40 cellular contexts compared by ENCODE assay signal in genomic region chr10:103282961-103283360, GRCh38. TPM values are rescaled to one million over a fixed set of nuclear protein-coding genes. Genes with fewer than 3 reads are reported as not detected.
"Had no signal": no experiment of that assay in that cellular context is flagged by ENCODE, and none has a peak within 500 bp of the region (broad histone marks: within the 10 kb centered on the region; RNA-seq: fewer than 3 reads in every experiment).

No MANE protein-coding gene starts in this region.

- H3K27ac Mint-ChIP-seq: activated CD4-positive, alpha-beta T cell treated with anti-CD3 and anti-CD28 coated beads, Interleukin-2, amount 10 ng/mL, durations not matched to agents 24 days and 14 days; activated CD8-positive, alpha-beta T cell treated with anti-CD3 and anti-CD28 coated beads, Interleukin-2, amount 10 ng/mL, durations not matched to agents 7 days and 5 days; activated naive CD4-positive, alpha-beta T cell treated with anti-CD3 and anti-CD28 coated beads, Interleukin-2, amount 50 U/mL, for 24 hours; activated naive CD8-positive, alpha-beta T cell treated with anti-CD3 and anti-CD28 coated beads, Interleukin-2, amount 10 ng/mL, durations not matched to agents 7 days and 5 days; activated T-cell treated with anti-CD3 and anti-CD28 coated beads, Interleukin-2, amount 50 U/mL, for 24 hours; activated T-helper 2 cell treated with anti-CD3 and anti-CD28 coated beads, Interferon-gamma antibody, Interleukin-2, Interleukin-4, amounts not matched to agents 10 μg/mL and 5 μg/mL and 100 μg/mL, durations not matched to agents 14 hours and 24 hours and 36 hours had no signal

- H3K9me3 ChIP-seq: body of pancreas had no signal

- H3K4me3 Mint-ChIP-seq: activated CD4-positive, alpha-beta T cell treated with anti-CD3 and anti-CD28 coated beads, Interleukin-2, amount 10 ng/mL, durations not matched to agents 24 days and 14 days; activated CD8-positive, alpha-beta T cell treated with anti-CD3 and anti-CD28 coated beads, Interleukin-2, amount 10 ng/mL, durations not matched to agents 7 days and 5 days; activated naive CD4-positive, alpha-beta T cell treated with anti-CD3 and anti-CD28 coated beads, Interleukin-2, amount 50 U/mL, for 24 hours; activated naive CD8-positive, alpha-beta T cell treated with anti-CD3 and anti-CD28 coated beads, Interleukin-2, amount 10 ng/mL, durations not matched to agents 7 days and 5 days; activated T-cell treated with anti-CD3 and anti-CD28 coated beads, Interleukin-2, amount 50 U/mL, for 24 hours had no signal

- H3K36me3 Mint-ChIP-seq: activated naive CD8-positive, alpha-beta T cell treated with anti-CD3 and anti-CD28 coated beads, Interleukin-2, amount 10 ng/mL, durations not matched to agents 7 days and 5 days had no signal

- H3K4me1 ChIP-seq: body of pancreas had no signal

- H3K9me3 Mint-ChIP-seq: activated naive CD4-positive, alpha-beta T cell treated with anti-CD3 and anti-CD28 coated beads, Interleukin-2, amount 50 U/mL, for 24 hours; activated T-cell treated with anti-CD3 and anti-CD28 coated beads, Interleukin-2, amount 50 U/mL, for 24 hours; activated T-helper 2 cell treated with anti-CD3 and anti-CD28 coated beads, Interferon-gamma antibody, Interleukin-2, Interleukin-4, amounts not matched to agents 10 μg/mL and 5 μg/mL and 100 μg/mL, durations not matched to agents 14 hours and 24 hours and 36 hours had no signal

- DNase-seq: activated CD4-positive, alpha-beta T cell treated with anti-CD3 and anti-CD28 coated beads for 1 hour; activated CD4-positive, alpha-beta T cell treated with anti-CD3 and anti-CD28 coated beads, Interleukin-2, amount 10 ng/mL, durations not matched to agents 24 days and 14 days; activated CD4-positive, alpha-beta T cell treated with anti-CD3 and anti-CD28 coated beads, Interleukin-2, amount 50 U/mL, for 48 hours; activated CD4-positive, CD25-positive, alpha-beta regulatory T cell; activated CD8-positive, alpha-beta T cell treated with anti-CD3 and anti-CD28 coated beads, Interleukin-2, amount 10 ng/mL, durations not matched to agents 7 days and 5 days; activated gamma-delta T cell; activated naive CD4-positive, alpha-beta T cell treated with Interleukin-2 at 50 U/mL for 16 hours; activated naive CD8-positive, alpha-beta T cell treated with anti-CD3 and anti-CD28 coated beads, Interleukin-2, amount 10 ng/mL, durations not matched to agents 7 days and 5 days; activated T-cell treated with anti-CD3 and anti-CD28 coated beads, Interleukin-2, amount 50 U/mL, for 24 hours; body of pancreas; KG1; MG63; NCI-H1048; NCI-H1105 treated with DMSO at 0.1 percent for 48 hours; NCI-H1436; NCI-H1694; NCI-H1930; NCI-H2081 treated with DMSO at 0.1 percent for 48 hours; NCI-H2171; NCI-H510A; NCI-H526 treated with DMSO at 0.1 percent for 48 hours; NCI-H774; NK-92 treated with Interleukin-12 subunit alpha and Interleukin-12 subunit beta, amount 100 ng/mL, for 24 hours; PC-9; SIG-M5; SW 1271; T-helper 1 cell; T-helper 2 cell; T-helper 9 cell; WERI-Rb-1 had no signal

- H3K36me3 ChIP-seq: MG63 had no signal

- H3K4me3 ChIP-seq: body of pancreas, MG63, PC-9 had no signal

- FAIRE-seq: astrocyte, bronchial epithelial cell, colon, RCC 7860 had no signal

- H3K27ac ChIP-seq: body of pancreas, PC-9, RWPE1 had no signal

- H3K4me2 ChIP-seq: PC-9 had no signal

- H2AFZ ChIP-seq: PC-9 had no signal

RNA-seq across cellular contexts. Expression of gene INA, which starts 6.0 kb away (rescaled TPM):
- total RNA-seq: Right ventricle myocardium inferior had no signal

RNA-seq across cellular contexts. Expression of gene RPEL1, which starts 37.3 kb away (rescaled TPM):
- total RNA-seq: activated CD4-positive, alpha-beta T cell treated with anti-CD3 and anti-CD28 coated beads, Interleukin-2, amount 10 ng/mL, durations not matched to agents 24 days and 14 days; activated naive CD8-positive, alpha-beta T cell treated with anti-CD3 and anti-CD28 coated beads, Interleukin-2, amount 10 ng/mL, durations not matched to agents 7 days and 5 days; activated T-helper 2 cell treated with anti-CD3 and anti-CD28 coated beads, Interferon-gamma antibody, Interleukin-2, Interleukin-4, amounts not matched to agents 10 μg/mL and 5 μg/mL and 100 μg/mL, durations not matched to agents 14 hours and 24 hours and 36 hours; astrocyte; body of pancreas; cerebellum; PC-9; Right ventricle myocardium inferior; SK-MEL-5 had no signal
